ENCODE assay signal across 9 cellular contexts in the genomic region with DNA sequence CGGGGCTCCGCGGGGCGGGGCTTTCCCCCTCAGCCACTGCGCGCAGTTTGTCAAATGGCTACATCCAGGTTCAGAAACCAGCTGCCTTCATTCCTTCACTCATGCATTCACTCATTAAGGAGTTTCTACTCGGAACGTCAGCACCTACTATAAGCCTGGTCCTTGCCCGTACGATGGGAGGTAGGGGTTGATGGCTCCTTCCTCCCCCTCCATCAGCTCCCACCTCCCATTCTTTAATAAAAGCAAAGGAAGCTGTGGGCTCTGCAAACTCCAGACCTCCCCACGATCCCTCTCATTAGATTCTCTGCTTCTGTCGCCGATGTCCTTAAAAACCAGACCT. TPM values are rescaled to one million over a fixed set of nuclear protein-coding genes. Genes with fewer than 3 reads are reported as not detected.
DNase-seq lines count a peak whose midpoint lies in the region.
"Had no signal": no experiment of that assay in that cellular context is flagged by ENCODE, and none has a peak within 500 bp of the region (broad histone marks: within the 10 kb centered on the region; RNA-seq: fewer than 3 reads in every experiment).

No MANE protein-coding gene starts in this region.

- peaks cover 0 to 17% (median 13%) of the 10 kb centered on the region in 5 donors for H3K4me1 ChIP-seq in subcutaneous abdominal adipose tissue (ENCODE audit: control insufficient read depth in 5 of 5, insufficient read depth in 5 of 5, low read length in 5 of 5)

- peaks cover 7 to 21% (median 12%) of the 10 kb centered on the region in 5 donors for H3K27me3 ChIP-seq in subcutaneous abdominal adipose tissue (ENCODE audit: control insufficient read depth in 5 of 5, insufficient read depth in 4 of 5, low read length in 5 of 5)

- no peaks in the 10 kb centered on the region for H3K9me3 ChIP-seq in subcutaneous abdominal adipose tissue (ENCODE audit: control insufficient read depth in 5 of 5, low read length in 5 of 5)

- H3K9me3 Mint-ChIP-seq in activated CD4-positive, alpha-beta T cell treated with anti-CD3 and anti-CD28 coated beads, Interleukin-2, amount 10 ng/mL, durations not matched to agents 24 days and 14 days = peaks cover 5% of the 10 kb centered on the region
- no peaks in the 10 kb centered on the region for H3K9me3 Mint-ChIP-seq in activated naive CD8-positive, alpha-beta T cell (ENCODE audit: low read depth)
- no peaks in the 10 kb centered on the region for H3K9me3 Mint-ChIP-seq in immature natural killer cell

- DNase-seq in activated CD4-positive, alpha-beta T cell treated with anti-CD3 and anti-CD28 coated beads, Interleukin-2, amount 10 ng/mL, durations not matched to agents 24 days and 14 days = no peak
- DNase-seq in activated CD4-positive, alpha-beta T cell treated with anti-CD3 and anti-CD28 coated beads, Interleukin-2, amount 50 U/mL, for 1 hour = no peak
- DNase-seq in immature natural killer cell = no peak
- DNase-seq in NCI-H510A treated with DMSO at 0.1 percent for 48 hours (lab: John Stamatoyannopoulos, UW) = no peak
- no peak for DNase-seq in Ammon's horn (ENCODE audit: low spot score)
- DNase-seq in stimulated activated naive CD4-positive, alpha-beta T cell treated with Interleukin-2 at 50 U/mL for 16 hours (lab: John Stamatoyannopoulos, UW) = no peak
- DNase-seq: NCI-H446 treated with DMSO at 0.1 percent for 48 hours had no signal

- H3K27ac Mint-ChIP-seq in activated CD4-positive, alpha-beta T cell treated with anti-CD3 and anti-CD28 coated beads, Interleukin-2, amount 10 ng/mL, durations not matched to agents 24 days and 14 days = no peak overlapping the region
- H3K27ac Mint-ChIP-seq in activated naive CD8-positive, alpha-beta T cell = no peak overlapping the region
- peak overlapping the region in 4 of 6 donors; percentile 31 to 82 (median 55) for H3K27ac Mint-ChIP-seq in immature natural killer cell

- peaks cover 36% of the 10 kb centered on the region for H3K4me1 Mint-ChIP-seq in activated CD4-positive, alpha-beta T cell treated with anti-CD3 and anti-CD28 coated beads, Interleukin-2, amount 10 ng/mL, durations not matched to agents 24 days and 14 days
- H3K4me1 Mint-ChIP-seq in activated naive CD8-positive, alpha-beta T cell (ENCODE audit: low read depth) = peaks cover 40% of the 10 kb centered on the region
- H3K4me1 Mint-ChIP-seq in immature natural killer cell = peaks cover 6% of the 10 kb centered on the region in 2 donors

- peak overlapping the region; percentile 39 to 58 (median 48) for H3K4me3 ChIP-seq in subcutaneous abdominal adipose tissue (ENCODE audit: low read depth in 1 of 5, low read length in 5 of 5)

- no peaks in the 10 kb centered on the region for H3K36me3 Mint-ChIP-seq in activated CD4-positive, alpha-beta T cell treated with anti-CD3 and anti-CD28 coated beads, Interleukin-2, amount 10 ng/mL, durations not matched to agents 24 days and 14 days (ENCODE audit: low read depth)
- peaks cover 3% of the 10 kb centered on the region for H3K36me3 Mint-ChIP-seq in activated naive CD8-positive, alpha-beta T cell
- no peaks in the 10 kb centered on the region for H3K36me3 Mint-ChIP-seq in immature natural killer cell

- H3K9ac ChIP-seq in subcutaneous abdominal adipose tissue (ENCODE audit: low read length in 5 of 5) = peak overlapping the region in 1 of 5 donors; percentile 37

- H3K27me3 Mint-ChIP-seq in activated CD4-positive, alpha-beta T cell treated with anti-CD3 and anti-CD28 coated beads, Interleukin-2, amount 10 ng/mL, durations not matched to agents 24 days and 14 days = peaks cover 14% of the 10 kb centered on the region
- H3K27me3 Mint-ChIP-seq in activated naive CD8-positive, alpha-beta T cell = no peaks in the 10 kb centered on the region
- peaks cover 2 to 12% (median 9%) of the 10 kb centered on the region in 3 donors for H3K27me3 Mint-ChIP-seq in immature natural killer cell (ENCODE audit: low read depth in 3 of 3)

- no peaks in the 10 kb centered on the region for H3K36me3 ChIP-seq in subcutaneous abdominal adipose tissue (ENCODE audit: control insufficient read depth in 5 of 5, insufficient read depth in 5 of 5, low read length in 5 of 5)

- H3K4me3 Mint-ChIP-seq in activated CD4-positive, alpha-beta T cell treated with anti-CD3 and anti-CD28 coated beads, Interleukin-2, amount 10 ng/mL, durations not matched to agents 24 days and 14 days = peak overlapping the region; percentile 74
- peak overlapping the region; percentile 81 for H3K4me3 Mint-ChIP-seq in activated naive CD8-positive, alpha-beta T cell
- H3K4me3 Mint-ChIP-seq in immature natural killer cell = peak overlapping the region; percentile 30 to 80 (median 72)

- intact Hi-C loops in activated CD4-positive, alpha-beta T cell treated with anti-CD3 and anti-CD28 coated beads, Interleukin-2, amount 10 ng/mL, durations not matched to agents 24 days and 14 days (cut with micrococcal nuclease) = loop anchor here (1.0 to 10.0 kb wide), 2 partner anchors 33 to 251 kb away; a partner anchor contains a TSS

- H3K27ac ChIP-seq in subcutaneous abdominal adipose tissue (ENCODE audit: low read depth, low read length) = no peak overlapping the region

RNA-seq across cellular contexts. Expression of a gene that starts 0.3 kb away (rescaled TPM):
- total RNA-seq in activated CD4-positive, alpha-beta T cell treated with anti-CD3 and anti-CD28 coated beads, Interleukin-2, amount 10 ng/mL, durations not matched to agents 24 days and 14 days = 0.17 TPM in 1 of 2 replicates, not detected in the other
- polyA plus RNA-seq in immature natural killer cell = not detected

RNA-seq across cellular contexts. Expression of a gene that starts 7.0 kb away (rescaled TPM):
- total RNA-seq in activated CD4-positive, alpha-beta T cell treated with anti-CD3 and anti-CD28 coated beads, Interleukin-2, amount 10 ng/mL, durations not matched to agents 24 days and 14 days = 0.36 and 0.37 TPM in 2 replicates
- under 1 TPM; 0.55 to 0.80 (median 0.58) TPM for polyA plus RNA-seq in immature natural killer cell

Comparison
In these comparisons a context has a peak if more than half of its experiments do, and no peak if none do; other contexts are left out.
1. H3K27ac Mint-ChIP-seq: peak in immature natural killer cell (4 of 6); none in activated CD4-positive, alpha-beta T cell treated with anti-CD3 and anti-CD28 coated beads, Interleukin-2, amount 10 ng/mL, durations not matched to agents 24 days and 14 days (single experiment) and activated naive CD8-positive, alpha-beta T cell (single experiment).
2. Peak in every context shown above with its lines, with median percentiles within 50 percentile points of each other: H3K4me3 Mint-ChIP-seq.